In genomic region chr14:24678801-24679247, GRCh38 we compare ENCODE assay signal across 1 cellular context.
TF ChIP-seq lines count a peak whose summit lies in the region.

No MANE protein-coding gene starts in this region.

TF ChIP-seq in HepG2, 621 proteins besides CTCF, POLR2A, EP300 and RAD21 (continued from another document and continues in another):
- TF ChIP-seq NFAT5 (CRISPR knock-in tag; IDR thresholded peaks at IDR 0.05) = no peak
- TF ChIP-seq CC2D1A (CRISPR knock-in tag; IDR thresholded peaks at IDR 0.05) = no peak
- no peak for TF ChIP-seq ZNF260 (CRISPR knock-in tag; IDR thresholded peaks at IDR 0.05; ENCODE audit: borderline replicate concordance, low read depth)
- TF ChIP-seq MBD4 (IDR thresholded peaks at IDR 0.05; ENCODE audit: borderline replicate concordance, low read length) = no peak
- no peak for TF ChIP-seq AKAP8 (CRISPR knock-in tag; IDR thresholded peaks at IDR 0.05)
- no peak for TF ChIP-seq SMAD9 (CRISPR knock-in tag; IDR thresholded peaks at IDR 0.05)
- TF ChIP-seq DNMT1 (CRISPR knock-in tag; IDR thresholded peaks at IDR 0.05) = no peak
- TF ChIP-seq YY1 (IDR thresholded peaks at IDR 0.05; ENCODE audit: insufficient read depth, insufficient replicate concordance, low read depth, low read length) = peak; percentile 51
- TF ChIP-seq TCF7 (IDR thresholded peaks at IDR 0.05; ENCODE audit: low read depth) = no peak
- TF ChIP-seq, protein P1, sequence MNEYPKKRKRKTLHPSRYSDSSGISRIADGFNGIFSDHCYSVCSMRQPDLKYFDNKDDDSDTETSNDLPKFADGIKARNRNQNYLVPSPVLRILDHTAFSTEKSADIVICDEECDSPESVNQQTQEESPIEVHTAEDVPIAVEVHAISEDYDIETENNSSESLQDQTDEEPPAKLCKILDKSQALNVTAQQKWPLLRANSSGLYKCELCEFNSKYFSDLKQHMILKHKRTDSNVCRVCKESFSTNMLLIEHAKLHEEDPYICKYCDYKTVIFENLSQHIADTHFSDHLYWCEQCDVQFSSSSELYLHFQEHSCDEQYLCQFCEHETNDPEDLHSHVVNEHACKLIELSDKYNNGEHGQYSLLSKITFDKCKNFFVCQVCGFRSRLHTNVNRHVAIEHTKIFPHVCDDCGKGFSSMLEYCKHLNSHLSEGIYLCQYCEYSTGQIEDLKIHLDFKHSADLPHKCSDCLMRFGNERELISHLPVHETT (CRISPR knock-in tag; conservative IDR thresholded peaks at IDR 0.05) = 0 out of 2 replicates have a peak, but pooled peaks have one; percentile 32
- TF ChIP-seq U2AF2 (IDR thresholded peaks at IDR 0.05; ENCODE audit: low read depth, low read length) = no peak
- TF ChIP-seq DNMT3B (CRISPR knock-in tag; conservative IDR thresholded peaks at IDR 0.05) = no peak
- no peak for TF ChIP-seq LCORL (IDR thresholded peaks at IDR 0.05)
- TF ChIP-seq LCORL (CRISPR knock-in tag; IDR thresholded peaks at IDR 0.05) = peak; percentile 25; the same call in 1 of the 2 replicates
- no peak for TF ChIP-seq ZNF570 (CRISPR knock-in tag; IDR thresholded peaks at IDR 0.05; ENCODE audit: borderline replicate concordance)
- TF ChIP-seq, protein P2, sequence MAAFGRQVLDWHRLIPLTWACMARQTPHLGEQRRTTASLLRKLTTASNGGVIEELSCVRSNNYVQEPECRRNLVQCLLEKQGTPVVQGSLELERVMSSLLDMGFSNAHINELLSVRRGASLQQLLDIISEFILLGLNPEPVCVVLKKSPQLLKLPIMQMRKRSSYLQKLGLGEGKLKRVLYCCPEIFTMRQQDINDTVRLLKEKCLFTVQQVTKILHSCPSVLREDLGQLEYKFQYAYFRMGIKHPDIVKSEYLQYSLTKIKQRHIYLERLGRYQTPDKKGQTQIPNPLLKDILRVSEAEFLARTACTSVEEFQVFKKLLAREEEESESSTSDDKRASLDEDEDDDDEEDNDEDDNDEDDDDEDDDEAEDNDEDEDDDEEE (CRISPR knock-in tag; IDR thresholded peaks at IDR 0.05) = no peak
- no peak for TF ChIP-seq ZNF75D (CRISPR knock-in tag; IDR thresholded peaks at IDR 0.05; ENCODE audit: borderline replicate concordance)
- TF ChIP-seq KDM3A (CRISPR knock-in tag; IDR thresholded peaks at IDR 0.05; ENCODE audit: low read depth) = peak; percentile 88; the same call in 1 of the 2 replicates
- TF ChIP-seq ZNF761 (CRISPR knock-in tag; conservative IDR thresholded peaks at IDR 0.05) = no peak
- TF ChIP-seq ZNF331 (CRISPR knock-in tag; IDR thresholded peaks at IDR 0.05) = peak; percentile 78
- TF ChIP-seq SATB2 (CRISPR knock-in tag; IDR thresholded peaks at IDR 0.05) = no peak
- TF ChIP-seq ZNF552 (CRISPR knock-in tag; IDR thresholded peaks at IDR 0.05; ENCODE audit: borderline replicate concordance) = 0 out of 2 replicates have a peak, but pooled peaks have one; percentile 35
- TF ChIP-seq, protein P3, sequence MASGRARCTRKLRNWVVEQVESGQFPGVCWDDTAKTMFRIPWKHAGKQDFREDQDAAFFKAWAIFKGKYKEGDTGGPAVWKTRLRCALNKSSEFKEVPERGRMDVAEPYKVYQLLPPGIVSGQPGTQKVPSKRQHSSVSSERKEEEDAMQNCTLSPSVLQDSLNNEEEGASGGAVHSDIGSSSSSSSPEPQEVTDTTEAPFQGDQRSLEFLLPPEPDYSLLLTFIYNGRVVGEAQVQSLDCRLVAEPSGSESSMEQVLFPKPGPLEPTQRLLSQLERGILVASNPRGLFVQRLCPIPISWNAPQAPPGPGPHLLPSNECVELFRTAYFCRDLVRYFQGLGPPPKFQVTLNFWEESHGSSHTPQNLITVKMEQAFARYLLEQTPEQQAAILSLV (CRISPR knock-in tag; IDR thresholded peaks at IDR 0.05; ENCODE audit: borderline replicate concordance) = 0 out of 2 replicates have a peak, but pooled peaks have one; percentile 62
- TF ChIP-seq ZNF547 (CRISPR knock-in tag; IDR thresholded peaks at IDR 0.05) = peak; percentile 65; the same call in 1 of the 2 replicates
- TF ChIP-seq MEIS2 (CRISPR knock-in tag; IDR thresholded peaks at IDR 0.05) = peak; percentile 42; the same call in 1 of the 2 replicates
- TF ChIP-seq HOXA9 (CRISPR knock-in tag; IDR thresholded peaks at IDR 0.05; ENCODE audit: borderline replicate concordance) = 0 out of 2 replicates have a peak, but pooled peaks have one; percentile 32
- TF ChIP-seq JUND (CRISPR knock-in tag; IDR thresholded peaks at IDR 0.05) = no peak
- no peak for TF ChIP-seq AFF4 (CRISPR knock-in tag; IDR thresholded peaks at IDR 0.05)
- TF ChIP-seq NR2C2 (CRISPR knock-in tag; IDR thresholded peaks at IDR 0.05; ENCODE audit: borderline replicate concordance) = no peak
- no peak for TF ChIP-seq ZSCAN25 (CRISPR knock-in tag; IDR thresholded peaks at IDR 0.05)
- no peak for TF ChIP-seq SETDB1 (CRISPR knock-in tag; IDR thresholded peaks at IDR 0.05; ENCODE audit: borderline replicate concordance)
- TF ChIP-seq, protein P4, sequence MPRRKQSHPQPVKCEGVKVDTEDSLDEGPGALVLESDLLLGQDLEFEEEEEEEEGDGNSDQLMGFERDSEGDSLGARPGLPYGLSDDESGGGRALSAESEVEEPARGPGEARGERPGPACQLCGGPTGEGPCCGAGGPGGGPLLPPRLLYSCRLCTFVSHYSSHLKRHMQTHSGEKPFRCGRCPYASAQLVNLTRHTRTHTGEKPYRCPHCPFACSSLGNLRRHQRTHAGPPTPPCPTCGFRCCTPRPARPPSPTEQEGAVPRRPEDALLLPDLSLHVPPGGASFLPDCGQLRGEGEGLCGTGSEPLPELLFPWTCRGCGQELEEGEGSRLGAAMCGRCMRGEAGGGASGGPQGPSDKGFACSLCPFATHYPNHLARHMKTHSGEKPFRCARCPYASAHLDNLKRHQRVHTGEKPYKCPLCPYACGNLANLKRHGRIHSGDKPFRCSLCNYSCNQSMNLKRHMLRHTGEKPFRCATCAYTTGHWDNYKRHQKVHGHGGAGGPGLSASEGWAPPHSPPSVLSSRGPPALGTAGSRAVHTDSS (CRISPR knock-in tag; conservative IDR thresholded peaks at IDR 0.05) = no peak
- TF ChIP-seq ZC3H4 (CRISPR knock-in tag; IDR thresholded peaks at IDR 0.05; ENCODE audit: borderline replicate concordance) = no peak
- no peak for TF ChIP-seq ZNF646 (CRISPR knock-in tag; IDR thresholded peaks at IDR 0.05)
- peak; percentile 54; the same call in 1 of the 2 replicates for TF ChIP-seq ZSCAN30 (CRISPR knock-in tag; IDR thresholded peaks at IDR 0.05)
- no peak for TF ChIP-seq CERS6 (CRISPR knock-in tag; IDR thresholded peaks at IDR 0.05)
- TF ChIP-seq ZSCAN12 (CRISPR knock-in tag; IDR thresholded peaks at IDR 0.05) = 0 out of 2 replicates have a peak, but pooled peaks have one; percentile 43
- no peak; the same call in 1 of the 2 replicates for TF ChIP-seq HIVEP1 (CRISPR knock-in tag; IDR thresholded peaks at IDR 0.05)
- TF ChIP-seq AGO2 (optimal IDR thresholded peaks at IDR 0.05; ENCODE audit: low read depth, low read length) = no peak
- TF ChIP-seq GLI4 (CRISPR knock-in tag; IDR thresholded peaks at IDR 0.05; ENCODE audit: borderline replicate concordance) = no peak
